Comparison of ENCODE assay signal across 15 cellular contexts in the genomic region with DNA sequence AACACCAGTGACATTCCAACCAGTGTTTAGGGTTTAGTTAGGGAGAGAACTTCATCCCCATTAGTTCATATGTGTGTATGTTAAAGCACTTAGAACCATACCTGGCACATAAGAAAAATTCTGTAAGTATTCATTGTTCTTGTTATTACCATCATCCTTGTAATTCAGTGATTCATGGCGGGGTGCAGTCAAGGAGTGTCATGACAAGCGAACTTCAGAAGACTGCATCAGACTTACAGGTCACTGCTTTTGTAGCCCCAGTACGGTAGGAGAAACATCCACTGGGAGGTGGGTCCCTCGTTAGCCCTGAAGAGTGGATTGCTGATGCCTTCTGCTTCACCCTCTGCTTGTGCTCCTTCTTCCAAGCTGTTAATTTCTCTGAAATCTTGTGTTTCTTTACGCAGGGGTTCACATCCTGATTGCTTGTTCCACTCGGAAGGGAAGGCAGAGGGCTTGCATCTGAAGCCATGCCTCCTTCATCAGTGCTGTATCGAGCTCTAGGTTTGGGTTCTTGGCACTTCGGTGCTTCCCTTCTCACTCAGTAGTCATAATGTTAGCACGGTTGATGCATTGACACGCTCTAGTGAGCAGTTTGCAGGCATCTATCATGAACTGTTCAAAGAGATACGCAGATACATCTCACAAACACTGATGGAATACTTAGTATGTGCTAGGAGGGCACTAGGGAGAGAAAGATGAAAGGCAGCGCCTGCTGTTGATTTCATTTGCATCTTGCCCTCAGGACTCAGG.
A peak's percentile ranks its signal among the peaks of the same experiment; 100 is the strongest.
DNase-seq lines count a peak whose midpoint lies in the region; TF ChIP-seq lines count a peak whose summit lies in the region.
"Had no signal": no experiment of that assay in that cellular context is flagged by ENCODE, and none has a peak within 500 bp of the region (broad histone marks: within the 10 kb centered on the region; RNA-seq: fewer than 3 reads in every experiment).

No MANE protein-coding gene starts in this region.

- H3K4me3 ChIP-seq in SJSA1, result no peak overlapping the region
- no peak overlapping the region for H3K4me3 ChIP-seq in smooth muscle cell
- no peak overlapping the region for H3K4me3 ChIP-seq in PC-9

- H4K20me1 ChIP-seq in smooth muscle cell (ENCODE audit: low read depth) (peaks cover 98% of the 10 kb centered on the region), PC-9 (ENCODE audit: insufficient read depth) (no peaks in the 10 kb centered on the region)

- no peaks in the 10 kb centered on the region for H3K9me3 ChIP-seq in SJSA1 (replicated peaks)
- H3K9me3 ChIP-seq in smooth muscle cell (replicated peaks; ENCODE audit: low read depth), result no peaks in the 10 kb centered on the region
- H3K9me3 ChIP-seq in PC-9 (ENCODE audit: insufficient read depth, low read depth), result no peaks in the 10 kb centered on the region
- H3K9me3 ChIP-seq: SK-N-SH had no signal

- H3K27ac ChIP-seq in SJSA1 (peak overlapping the region; percentile 25), smooth muscle cell (ENCODE audit: low read depth) (peak overlapping the region; percentile 92), PC-9 (no peak overlapping the region)

- H3K4me1 ChIP-seq in SJSA1 (replicated peaks) (peaks cover 33% of the 10 kb centered on the region), smooth muscle cell (ENCODE audit: low read depth) (peaks cover 8% of the 10 kb centered on the region), PC-9 (replicated peaks; ENCODE audit: insufficient read depth) (no peaks in the 10 kb centered on the region)

- H3F3A ChIP-seq in smooth muscle cell (ENCODE audit: low read depth) (peaks cover 17% of the 10 kb centered on the region), PC-9 (ENCODE audit: insufficient read depth, low read depth) (no peaks in the 10 kb centered on the region)

- H3K9me2 ChIP-seq in PC-9 (ENCODE audit: insufficient read depth), result no peaks in the 10 kb centered on the region
- H3K9me2 ChIP-seq: SK-N-SH had no signal

- H2AFZ ChIP-seq in smooth muscle cell (ENCODE audit: low read depth), result no peak overlapping the region
- no peak overlapping the region for H2AFZ ChIP-seq in PC-9

- WGBS in smooth muscle cell (ENCODE audit: low lambda C conversion rate), result 84% methylated on average over 12 of the region's 12 CpGs

- no TSS peak for BruUV-seq in PC-9 (replicated peaks; lab: Mats Ljungman, UMichigan)

- H3K9ac ChIP-seq in smooth muscle cell (ENCODE audit: low read depth), result peak overlapping the region; percentile 69
- H3K9ac ChIP-seq: SK-N-SH had no signal

- intact Hi-C loops in PC-9 (cut with micrococcal nuclease; ENCODE audit: unreplicated experiment), result no loop called here

- H3K27me3 ChIP-seq in SJSA1 (replicated peaks) (no peaks in the 10 kb centered on the region), smooth muscle cell (ENCODE audit: low read depth) (no peaks in the 10 kb centered on the region), PC-9 (ENCODE audit: insufficient read depth, low read depth) (peaks cover 90% of the 10 kb centered on the region)

- H3K36me3 ChIP-seq in SJSA1 (no peaks in the 10 kb centered on the region), smooth muscle cell (ENCODE audit: low read depth) (no peaks in the 10 kb centered on the region), PC-9 (ENCODE audit: low read depth) (no peaks in the 10 kb centered on the region)

- CTCF ChIA-PET in PC-9 (lab: Charles Lee), result no interaction called here

- H3K4me2 ChIP-seq in smooth muscle cell (peak overlapping the region; percentile 49), PC-9 (no peak overlapping the region)
- H3K4me2 ChIP-seq: SK-N-SH had no signal

- DNase-seq in ELF-1 (ENCODE audit: low read depth, low spot score) (peak; percentile 71), SJSA1 (ENCODE audit: low read depth in 1 of 2, low spot score in 2 of 2) (no peak), kidney tubule cell (ENCODE audit: low spot score) (peak; percentile 65), smooth muscle cell (lab: John Stamatoyannopoulos, UW; ENCODE audit: unreplicated experiment) (no peak), NCI-H2081 (lab: John Stamatoyannopoulos, UW) (no peak), PC-9 (no peak), HT-29 (ENCODE audit: low spot score) (no peak)
- DNase-seq: CD8-positive, alpha-beta memory T cell; EL; NCI-H1417; NCI-H1930; NCI-H510A treated with DMSO at 0.1 percent for 48 hours; NK-92 treated with Interleukin-12 subunit alpha and Interleukin-12 subunit beta, amount 100 ng/mL, for 24 hours; PC-3; SK-N-SH had no signal

- peaks cover 30% of the 10 kb centered on the region for H3K79me2 ChIP-seq in smooth muscle cell (ENCODE audit: low read depth)
- H3K79me2 ChIP-seq in PC-9 (ENCODE audit: low read depth), result no peaks in the 10 kb centered on the region

- POLR2A ChIA-PET in PC-9 (lab: Charles Lee; ENCODE audit: unreplicated experiment), result no interaction called here

- TF ChIP-seq CTCF in smooth muscle cell (IDR thresholded peaks at IDR 0.05; ENCODE audit: borderline replicate concordance, insufficient read depth, poor library complexity, severe bottlenecking), result no peak
- TF ChIP-seq CTCF in PC-9 (conservative IDR thresholded peaks at IDR 0.05), result no peak

Comparison
In these comparisons a context has a peak if more than half of its experiments do, and no peak if none do; other contexts are left out.
1. DNase-seq: peak in ELF-1 (single experiment) and kidney tubule cell (single experiment); none in SJSA1 (0 of 2), smooth muscle cell (single experiment), NCI-H2081 (0 of 2), PC-9 (0 of 2) and HT-29 (single experiment).